7 cellular contexts compared by ENCODE assay signal in the genomic region with DNA sequence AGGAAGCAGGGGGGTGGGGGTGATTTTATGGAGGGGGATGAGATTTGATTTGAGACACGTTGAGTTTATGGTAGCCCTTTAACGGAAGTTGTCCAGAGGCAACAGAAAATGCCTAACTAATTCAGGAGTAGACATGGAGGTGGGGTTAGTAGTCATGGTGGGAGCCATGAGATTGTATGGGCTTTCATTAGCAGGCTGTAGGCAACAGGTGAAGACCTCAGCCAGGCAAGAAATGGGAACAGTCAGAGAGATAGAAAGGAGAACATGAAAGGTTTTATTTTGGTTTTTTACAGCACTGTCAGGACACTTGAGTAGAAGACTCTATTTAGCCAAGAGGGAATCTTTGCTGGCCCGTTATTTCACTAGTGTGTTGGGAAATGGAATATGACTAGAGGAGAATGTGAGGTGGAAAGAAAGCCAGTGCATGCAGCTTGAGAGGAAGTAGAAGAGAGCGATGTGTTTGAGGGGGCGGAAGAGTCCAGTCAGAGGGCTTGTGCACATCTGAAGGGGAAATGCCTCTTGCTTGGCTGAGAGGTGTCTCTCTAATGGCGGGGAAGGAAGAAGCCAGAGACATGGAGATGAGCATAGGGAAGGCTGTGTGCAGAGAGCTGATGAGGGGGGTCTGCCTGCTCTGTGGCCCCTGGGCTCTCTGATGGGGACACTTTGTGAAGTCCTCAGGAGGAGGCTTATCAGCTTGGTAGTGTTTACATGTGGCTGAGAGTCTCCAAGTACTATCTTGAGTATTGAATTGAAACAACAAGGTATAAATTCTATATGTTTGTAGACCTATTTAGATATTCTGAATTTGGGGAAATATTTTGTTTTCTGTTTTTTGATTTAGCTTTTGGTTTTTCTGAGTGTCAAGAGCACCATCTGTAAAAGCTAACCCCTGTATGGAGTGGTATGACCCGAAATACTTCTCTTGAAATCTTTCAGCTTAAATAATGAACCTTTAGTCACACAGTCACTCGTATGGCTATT.
A peak's percentile ranks its signal among the peaks of the same experiment; 100 is the strongest.
DNase-seq lines count a peak whose midpoint lies in the region; ATAC-seq, FAIRE-seq and TF ChIP-seq lines count a peak whose summit lies in the region.

No MANE protein-coding gene starts in this region.

- peak overlapping the region; percentile 26 for H3K4me2 ChIP-seq in Karpas-422 (ENCODE audit: low read depth, low read length, poor library complexity, severe bottlenecking)

- no peaks in the 10 kb centered on the region for H3K9me3 ChIP-seq in Karpas-422 (ENCODE audit: low read length)

- H3K36me3 ChIP-seq in Karpas-422 (ENCODE audit: insufficient read depth, low read length) (peaks cover 17% of the 10 kb centered on the region; the same call in 1 of the 2 replicates), bronchial epithelial cell (ENCODE audit: control insufficient read depth, insufficient read depth, low read length) (peaks cover 13% of the 10 kb centered on the region)

- H3K9ac ChIP-seq in Karpas-422 (ENCODE audit: low read length): no peak overlapping the region

- peak; percentile 59 for ATAC-seq in GM19023 (IDR thresholded peaks at IDR 0.05; ENCODE audit: unreplicated experiment)
- ATAC-seq in sciatic nerve: peak; percentile 16

- peaks cover 4% of the 10 kb centered on the region for H3K27me3 Mint-ChIP-seq in glutamatergic neuron (ENCODE audit: unreplicated experiment)

- H3K4me1 Mint-ChIP-seq in glutamatergic neuron (ENCODE audit: low read depth, unreplicated experiment): no peaks in the 10 kb centered on the region

- no peak for FAIRE-seq in bronchial epithelial cell (lab: Jason Lieb, UNC)

- H3K4me3 ChIP-seq in Karpas-422 (ENCODE audit: low read length) (no peak overlapping the region), bronchial epithelial cell (ENCODE audit: low read depth, low read length) (no peak overlapping the region)

- no peak overlapping the region for H2AFZ ChIP-seq in Karpas-422 (ENCODE audit: low read length)

- H3K27ac Mint-ChIP-seq in glutamatergic neuron (ENCODE audit: unreplicated experiment): no peak overlapping the region

- peaks cover 12% of the 10 kb centered on the region for H3K9me3 Mint-ChIP-seq in glutamatergic neuron (ENCODE audit: unreplicated experiment)

- peaks cover 16% of the 10 kb centered on the region for H3K36me3 Mint-ChIP-seq in glutamatergic neuron (ENCODE audit: unreplicated experiment)

- DNase-seq in Karpas-422 (peak; percentile 46), bronchial epithelial cell (ENCODE audit: low read depth) (peak; percentile 46), sciatic nerve (ENCODE audit: low spot score) (no peak), NCI-H2171 treated with DMSO at 0.1 percent for 48 hours (lab: John Stamatoyannopoulos, UW) (no peak), glutamatergic neuron (no peak), NCI-H1105 (lab: John Stamatoyannopoulos, UW) (no peak)

- no peak for TF ChIP-seq CTCF in bronchial epithelial cell (IDR thresholded peaks at IDR 0.05; ENCODE audit: insufficient read depth, low read length, severe bottlenecking)
- no peak for TF ChIP-seq CTCF in glutamatergic neuron (IDR thresholded peaks at IDR 0.05; ENCODE audit: partially characterized antibody, unreplicated experiment)

- no peaks in the 10 kb centered on the region for H4K20me1 ChIP-seq in Karpas-422 (ENCODE audit: insufficient read depth, low read depth, low read length)

- H3K27ac ChIP-seq in Karpas-422 (ENCODE audit: low read length): peak overlapping the region; percentile 53

- H3K4me1 ChIP-seq in Karpas-422 (ENCODE audit: low read length): peaks cover 25% of the 10 kb centered on the region

- no peak overlapping the region for H3K4me3 Mint-ChIP-seq in glutamatergic neuron (ENCODE audit: unreplicated experiment)

- no peaks in the 10 kb centered on the region for H3K9me2 ChIP-seq in Karpas-422 (replicated peaks; ENCODE audit: insufficient read depth, low read length)

- peaks cover 63% of the 10 kb centered on the region for H3K79me2 ChIP-seq in Karpas-422 (ENCODE audit: low read length)

- intact Hi-C loops in sciatic nerve (cut with DNase I): no loop called here

- no peaks in the 10 kb centered on the region for H3K27me3 ChIP-seq in Karpas-422 (ENCODE audit: low read length)
- no peaks in the 10 kb centered on the region for H3K27me3 ChIP-seq in bronchial epithelial cell (ENCODE audit: control insufficient read depth, insufficient read depth, low read length)

Comparison
In these comparisons a context has a peak if more than half of its experiments do, and no peak if none do; other contexts are left out.
1. DNase-seq: peak in Karpas-422 (single experiment) and bronchial epithelial cell (single experiment); none in sciatic nerve (single experiment), NCI-H2171 treated with DMSO at 0.1 percent for 48 hours (single experiment), glutamatergic neuron (single experiment) and NCI-H1105 (single experiment).